Comparison of ENCODE assay signal across 15 cellular contexts in the genomic region with DNA sequence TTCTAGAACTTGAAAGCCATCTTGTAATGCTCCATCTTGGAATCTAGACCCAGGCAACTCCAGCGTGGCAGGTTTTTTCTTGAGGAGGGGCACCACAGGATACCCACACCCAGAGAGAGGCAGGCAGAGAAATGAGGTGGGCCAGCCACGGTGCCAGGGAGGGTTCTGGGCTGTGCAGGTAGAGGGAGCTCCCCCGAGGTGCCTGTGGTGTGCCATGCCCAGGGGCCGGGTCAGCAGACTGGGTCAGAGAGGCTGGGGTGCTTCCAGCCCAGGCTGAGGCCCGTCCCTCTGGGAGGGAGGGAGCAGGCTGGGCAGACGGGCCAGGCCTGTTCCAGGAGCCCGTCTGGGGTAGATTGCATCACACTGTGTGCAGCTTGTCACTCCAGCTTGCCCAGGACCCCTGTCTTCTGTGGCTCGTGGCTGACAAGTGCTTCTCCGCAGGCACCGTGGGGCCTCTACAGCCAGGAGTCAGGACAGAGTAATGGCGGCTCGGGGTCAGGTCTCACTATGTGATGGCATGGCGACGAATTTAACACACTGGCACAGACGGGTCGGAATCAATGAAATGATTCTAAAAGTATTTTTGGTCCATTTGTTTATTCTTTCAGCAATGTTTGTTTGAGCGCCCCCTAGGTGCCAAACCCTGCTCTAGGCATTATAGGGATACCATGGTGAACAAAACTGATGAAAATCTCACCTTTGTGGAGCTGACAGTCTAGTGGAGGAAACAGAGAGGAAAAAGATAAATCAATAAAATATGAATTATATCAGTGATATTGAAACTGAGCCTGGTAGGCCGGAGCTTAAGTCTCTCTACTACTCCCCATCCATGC.
DNase-seq lines count a peak whose midpoint lies in the region; TF ChIP-seq lines count a peak whose summit lies in the region.
"Had no signal": no experiment of that assay in that cellular context is flagged by ENCODE, and none has a peak within 500 bp of the region (broad histone marks: within the 10 kb centered on the region; RNA-seq: fewer than 3 reads in every experiment).

No MANE protein-coding gene starts in this region.

- H3K4me1 ChIP-seq in mammary epithelial cell (ENCODE audit: insufficient read depth, low read length) (no peaks in the 10 kb centered on the region), Caco-2 (no peaks in the 10 kb centered on the region)
- H3K4me1 ChIP-seq: gastroesophageal sphincter, transverse colon had no signal

- dilution Hi-C loops in mammary epithelial cell (cut with HindIII; ENCODE audit: low sequenced_read_pairs): no loop called here

- H3K9ac ChIP-seq in mammary epithelial cell (ENCODE audit: insufficient read depth, low read length): no peak overlapping the region

- POLR2A ChIA-PET in activated CD4-positive, alpha-beta T cell treated with anti-CD3 and anti-CD28 coated beads, Interleukin-2, amount 10 ng/mL, durations not matched to agents 7 days and 5 days (lab: Charles Lee): no interaction called here
- POLR2A ChIA-PET in Caco-2 (lab: Charles Lee): no interaction called here

- H3K4me1 Mint-ChIP-seq in activated CD4-positive, alpha-beta T cell treated with anti-CD3 and anti-CD28 coated beads, Interleukin-2, amount 10 ng/mL, durations not matched to agents 7 days and 5 days: peaks cover 38% of the 10 kb centered on the region
- no peaks in the 10 kb centered on the region for H3K4me1 Mint-ChIP-seq in Caco-2 (ENCODE audit: low read depth, unreplicated experiment)

- no peaks in the 10 kb centered on the region for H3K9me3 ChIP-seq in mammary epithelial cell (replicated peaks; ENCODE audit: insufficient read depth, low read length)
- no peaks in the 10 kb centered on the region for H3K9me3 ChIP-seq in Caco-2
- H3K9me3 ChIP-seq: transverse colon had no signal

- peaks cover 12% of the 10 kb centered on the region for H3K9me3 Mint-ChIP-seq in activated CD4-positive, alpha-beta T cell treated with anti-CD3 and anti-CD28 coated beads, Interleukin-2, amount 10 ng/mL, durations not matched to agents 7 days and 5 days
- peaks cover 13% of the 10 kb centered on the region for H3K9me3 Mint-ChIP-seq in Caco-2 (ENCODE audit: unreplicated experiment)

- intact Hi-C loops in mammary epithelial cell (cut with micrococcal nuclease) (no loop called here), Caco-2 (cut with micrococcal nuclease; ENCODE audit: unreplicated experiment) (no loop called here)

- no peak overlapping the region for H3K4me3 Mint-ChIP-seq in activated CD4-positive, alpha-beta T cell treated with anti-CD3 and anti-CD28 coated beads, Interleukin-2, amount 10 ng/mL, durations not matched to agents 7 days and 5 days
- H3K4me3 Mint-ChIP-seq in Caco-2 (ENCODE audit: unreplicated experiment): no peak overlapping the region
- H3K4me3 Mint-ChIP-seq: activated T-cell treated with anti-CD3 and anti-CD28 coated beads, Interleukin-2, amount 50 U/mL, for 4 hours had no signal

- peaks cover 6% of the 10 kb centered on the region for H3K36me3 Mint-ChIP-seq in activated CD4-positive, alpha-beta T cell treated with anti-CD3 and anti-CD28 coated beads, Interleukin-2, amount 10 ng/mL, durations not matched to agents 7 days and 5 days (ENCODE audit: low read depth)
- H3K36me3 Mint-ChIP-seq in Caco-2 (ENCODE audit: insufficient read depth, unreplicated experiment): no peaks in the 10 kb centered on the region

- WGBS in mammary epithelial cell (ENCODE audit: low coverage, missing lambda C conversion rate): 79% methylated on average over 14 of the region's 18 CpGs

- H3K36me3 ChIP-seq in mammary epithelial cell (ENCODE audit: insufficient read depth, low read length) (no peaks in the 10 kb centered on the region), Caco-2 (ENCODE audit: control insufficient read depth, insufficient read depth, low read length) (no peaks in the 10 kb centered on the region)
- H3K36me3 ChIP-seq: gastroesophageal sphincter, transverse colon had no signal

- in situ Hi-C loops in mammary epithelial cell (cut with MboI; ENCODE audit: low sequenced_read_pairs in 2 of 2): no loop called here

- no peak overlapping the region for H3K27ac ChIP-seq in mammary epithelial cell (ENCODE audit: insufficient read depth, low read depth, low read length)
- H3K27ac ChIP-seq: gastroesophageal sphincter, transverse colon had no signal

- no peaks in the 10 kb centered on the region for H3K27me3 ChIP-seq in mammary epithelial cell (ENCODE audit: insufficient read depth, low read length)
- H3K27me3 ChIP-seq in Caco-2 (replicated peaks; ENCODE audit: control insufficient read depth, insufficient read depth, low read length): no peaks in the 10 kb centered on the region
- H3K27me3 ChIP-seq: gastroesophageal sphincter, transverse colon had no signal

- peak overlapping the region; percentile 11 for H3K27ac Mint-ChIP-seq in activated CD4-positive, alpha-beta T cell treated with anti-CD3 and anti-CD28 coated beads, Interleukin-2, amount 10 ng/mL, durations not matched to agents 7 days and 5 days
- no peak overlapping the region for H3K27ac Mint-ChIP-seq in Caco-2 (ENCODE audit: unreplicated experiment)

- BruUV-seq in mammary epithelial cell (replicated peaks; lab: Mats Ljungman, UMichigan): no TSS peak
- BruUV-seq in Caco-2 (replicated peaks; lab: Mats Ljungman, UMichigan): no TSS peak

- peaks cover 18% of the 10 kb centered on the region for H3K27me3 Mint-ChIP-seq in activated CD4-positive, alpha-beta T cell treated with anti-CD3 and anti-CD28 coated beads, Interleukin-2, amount 10 ng/mL, durations not matched to agents 7 days and 5 days
- no peaks in the 10 kb centered on the region for H3K27me3 Mint-ChIP-seq in Caco-2 (ENCODE audit: insufficient read depth, unreplicated experiment)

- H4K20me1 ChIP-seq in mammary epithelial cell (ENCODE audit: insufficient read depth, low read length): no peaks in the 10 kb centered on the region

- DNase-seq in activated CD4-positive, alpha-beta T cell treated with anti-CD3 and anti-CD28 coated beads, Interleukin-2, amount 10 ng/mL, durations not matched to agents 7 days and 5 days: no peak
- no peak for DNase-seq in activated CD4-positive, alpha-beta T cell treated with anti-CD3 and anti-CD28 coated beads, Interleukin-2, amount 50 U/mL, for 1 hour
- DNase-seq in HFF-Myc (ENCODE audit: extremely low read depth, low read depth): no peak
- DNase-seq in mammary epithelial cell: no peak
- DNase-seq in retinal pigment epithelial cell (ENCODE audit: low read depth): no peak
- DNase-seq in NCI-H1694 treated with DMSO at 0.1 percent for 48 hours (lab: John Stamatoyannopoulos, UW): no peak
- no peak for DNase-seq in Caco-2
- DNase-seq in NCI-H1436 treated with DMSO at 0.1 percent for 48 hours (lab: John Stamatoyannopoulos, UW): no peak
- DNase-seq: activated T-cell treated with anti-CD3 and anti-CD28 coated beads, Interleukin-2, amount 50 U/mL, for 4 hours; EL; islet precursor cell; NCI-H1417; NCI-H524 treated with DMSO at 0.1 percent for 48 hours; transverse colon had no signal

- no peak overlapping the region for H3K4me3 ChIP-seq in HFF-Myc (replicated peaks; ENCODE audit: low read depth, low read length)
- no peak overlapping the region for H3K4me3 ChIP-seq in mammary epithelial cell (replicated peaks in 1 of 3; ENCODE audit: insufficient read depth in 1 of 3, low read depth in 2 of 3, low read length in 3 of 3)
- H3K4me3 ChIP-seq in retinal pigment epithelial cell (ENCODE audit: low read length): no peak overlapping the region
- H3K4me3 ChIP-seq in Caco-2 (ENCODE audit: low read depth, low read length): no peak overlapping the region
- H3K4me3 ChIP-seq: gastroesophageal sphincter, transverse colon had no signal

- TF ChIP-seq CTCF in HFF-Myc (IDR thresholded peaks at IDR 0.05; ENCODE audit: low read depth, low read length, missing control alignments) (peak; percentile 12), mammary epithelial cell (conservative IDR thresholded peaks at IDR 0.05 in 1 of 2, IDR thresholded peaks at IDR 0.05 in 1 of 2; ENCODE audit: extremely low read depth in 1 of 2, insufficient read depth in 1 of 2, low read depth in 1 of 2, low read length in 2 of 2) (peak; percentile 2 to 9), retinal pigment epithelial cell (conservative IDR thresholded peaks at IDR 0.05; ENCODE audit: low read depth, low read length) (peak; percentile 2), Caco-2 (IDR thresholded peaks at IDR 0.05; ENCODE audit: insufficient read depth in 1 of 2, low read depth in 1 of 2, low read length in 1 of 2, severe bottlenecking in 1 of 2, unreplicated experiment in 1 of 2) (peak in 1 of 2 experiments; percentile 22)

- H2AFZ ChIP-seq in mammary epithelial cell (ENCODE audit: low read depth, low read length): no peak overlapping the region

- H3K4me2 ChIP-seq in mammary epithelial cell (ENCODE audit: insufficient read depth, low read depth, low read length): no peak overlapping the region

- CTCF ChIA-PET in activated CD4-positive, alpha-beta T cell treated with anti-CD3 and anti-CD28 coated beads, Interleukin-2, amount 10 ng/mL, durations not matched to agents 7 days and 5 days (lab: Charles Lee): interaction anchor here (2.7 kb wide), 1 partner anchor 15 kb away, joined by 6 read pairs; no protein-coding TSS in a partner anchor
- CTCF ChIA-PET in mammary epithelial cell (lab: Charles Lee; ENCODE audit: low non-redundant PET) (no interaction called here), Caco-2 (lab: Charles Lee) (no interaction called here)

- H3K79me2 ChIP-seq in mammary epithelial cell (ENCODE audit: insufficient read depth, low read length): no peaks in the 10 kb centered on the region
